Comparison of ENCODE assay signal across 9 cellular contexts in genomic region chr12:116693259-116694227, GRCh38. TPM values are rescaled to one million over a fixed set of nuclear protein-coding genes. Genes with fewer than 3 reads are reported as not detected.
DNase-seq lines count a peak whose midpoint lies in the region; ATAC-seq and TF ChIP-seq lines count a peak whose summit lies in the region.
"Had no signal": no experiment of that assay in that cellular context is flagged by ENCODE, and none has a peak within 500 bp of the region (broad histone marks: within the 10 kb centered on the region; RNA-seq: fewer than 3 reads in every experiment).

No MANE protein-coding gene starts in this region.

- no peak for TF ChIP-seq CTCF in activated B cell treated with CpG ODN at 0.5 μM for 24 hours (IDR thresholded peaks at IDR 0.05)
- TF ChIP-seq CTCF in type B pancreatic cell (conservative IDR thresholded peaks at IDR 0.05) = no peak
- no peak for TF ChIP-seq CTCF in activated CD8-positive, alpha-beta T cell treated with anti-CD3 and anti-CD28 coated beads for 36 hours (IDR thresholded peaks at IDR 0.05)

- H3K9me3 Mint-ChIP-seq in activated B cell treated with CpG ODN at 0.5 μM for 24 hours (no peaks in the 10 kb centered on the region), type B pancreatic cell (no peaks in the 10 kb centered on the region)
- no peaks in the 10 kb centered on the region for H3K9me3 Mint-ChIP-seq in activated CD8-positive, alpha-beta T cell treated with anti-CD3 and anti-CD28 coated beads for 36 hours
- H3K9me3 Mint-ChIP-seq: activated naive CD4-positive, alpha-beta T cell treated with anti-CD3 and anti-CD28 coated beads, Interleukin-2, amount 50 U/mL, for 24 hours had no signal

- ATAC-seq in activated B cell treated with CpG ODN at 0.5 μM for 24 hours (ENCODE audit: low read depth) (peak; percentile 32), left colon (peak; percentile 84), HG02798 (IDR thresholded peaks at IDR 0.05; ENCODE audit: poor library complexity, unreplicated experiment) (no peak), HG03139 (IDR thresholded peaks at IDR 0.05; ENCODE audit: unreplicated experiment) (no peak)
- no peak for ATAC-seq in activated CD8-positive, alpha-beta T cell treated with anti-CD3 and anti-CD28 coated beads for 36 hours

- peaks cover 52% of the 10 kb centered on the region for H3K4me1 Mint-ChIP-seq in activated B cell treated with CpG ODN at 0.5 μM for 24 hours
- H3K4me1 Mint-ChIP-seq in type B pancreatic cell (ENCODE audit: unreplicated experiment) = peaks cover 31% of the 10 kb centered on the region
- H3K4me1 Mint-ChIP-seq in activated CD8-positive, alpha-beta T cell treated with anti-CD3 and anti-CD28 coated beads for 36 hours (ENCODE audit: low read depth) = peaks cover 1% of the 10 kb centered on the region

- POLR2A ChIA-PET in activated B cell treated with CpG ODN at 0.5 μM for 24 hours (lab: Charles Lee) = no interaction called here
- POLR2A ChIA-PET in activated CD8-positive, alpha-beta T cell treated with anti-CD3 and anti-CD28 coated beads for 36 hours (lab: Charles Lee) = no interaction called here

- CTCF ChIA-PET in activated B cell treated with CpG ODN at 0.5 μM for 24 hours (lab: Charles Lee) = interaction anchor here (0.7 to 2.1 kb wide), 3 partner anchors 10 to 208 kb away, joined by 3 to 9 read pairs (median 3); no protein-coding TSS in a partner anchor
- CTCF ChIA-PET in activated CD8-positive, alpha-beta T cell treated with anti-CD3 and anti-CD28 coated beads for 36 hours (lab: Charles Lee) = interaction anchor here (1.0 to 2.5 kb wide), 2 partner anchors 10 kb away, joined by 3 to 9 read pairs; no protein-coding TSS in a partner anchor

- DNase-seq in NCI-H2227 (lab: John Stamatoyannopoulos, UW; ENCODE audit: unreplicated experiment) (peak; percentile 15), NCI-H2227 treated with DMSO at 0.1 percent for 48 hours (lab: John Stamatoyannopoulos, UW) (no peak), activated B cell treated with CpG ODN at 0.5 μM for 24 hours (no peak), left colon (peak; percentile 45 to 70), type B pancreatic cell (ENCODE audit: extremely low spot score, unreplicated experiment) (no peak)
- no peak for DNase-seq in activated CD8-positive, alpha-beta T cell treated with anti-CD3 and anti-CD28 coated beads for 36 hours

- H3K36me3 Mint-ChIP-seq in activated B cell treated with CpG ODN at 0.5 μM for 24 hours (ENCODE audit: low read depth) = no peaks in the 10 kb centered on the region
- H3K36me3 Mint-ChIP-seq in type B pancreatic cell = no peaks in the 10 kb centered on the region
- H3K36me3 Mint-ChIP-seq in activated CD8-positive, alpha-beta T cell treated with anti-CD3 and anti-CD28 coated beads for 36 hours (ENCODE audit: low read depth) = no peaks in the 10 kb centered on the region

- H3K4me3 Mint-ChIP-seq in activated B cell treated with CpG ODN at 0.5 μM for 24 hours = peak overlapping the region; percentile 76
- H3K4me3 Mint-ChIP-seq in type B pancreatic cell = peak overlapping the region; percentile 59
- H3K4me3 Mint-ChIP-seq in activated CD8-positive, alpha-beta T cell treated with anti-CD3 and anti-CD28 coated beads for 36 hours = no peak overlapping the region
- H3K4me3 Mint-ChIP-seq: activated naive CD4-positive, alpha-beta T cell treated with anti-CD3 and anti-CD28 coated beads, Interleukin-2, amount 50 U/mL, for 24 hours had no signal

- intact Hi-C loops in activated B cell treated with CpG ODN at 0.5 μM for 24 hours (cut with micrococcal nuclease) = loop anchor here (2.0 kb wide), 1 partner anchor 15 kb away; no protein-coding TSS in a partner anchor
- intact Hi-C loops in left colon (cut with DNase I, micrococcal nuclease) = no loop called here
- intact Hi-C loops in activated CD8-positive, alpha-beta T cell treated with anti-CD3 and anti-CD28 coated beads for 36 hours (cut with micrococcal nuclease) = no loop called here

- H3K27ac Mint-ChIP-seq in activated B cell treated with CpG ODN at 0.5 μM for 24 hours (no peak overlapping the region), type B pancreatic cell (no peak overlapping the region)
- H3K27ac Mint-ChIP-seq in activated CD8-positive, alpha-beta T cell treated with anti-CD3 and anti-CD28 coated beads for 36 hours = no peak overlapping the region
- H3K27ac Mint-ChIP-seq: activated naive CD4-positive, alpha-beta T cell treated with anti-CD3 and anti-CD28 coated beads, Interleukin-2, amount 50 U/mL, for 24 hours had no signal

- H3K27me3 Mint-ChIP-seq in activated B cell treated with CpG ODN at 0.5 μM for 24 hours (peaks cover 41% of the 10 kb centered on the region), type B pancreatic cell (peaks cover 50% of the 10 kb centered on the region)
- peaks cover 28% of the 10 kb centered on the region for H3K27me3 Mint-ChIP-seq in activated CD8-positive, alpha-beta T cell treated with anti-CD3 and anti-CD28 coated beads for 36 hours

RNA-seq across cellular contexts. Expression of gene SPRING1, which starts 44.3 kb away (rescaled TPM):
- total RNA-seq in activated B cell treated with CpG ODN at 0.5 μM for 24 hours (31.6 and 36.4 TPM in 2 replicates), left colon (10 to 100 TPM; 55.9 to 58.5 TPM), type B pancreatic cell (ENCODE audit: low replicate concordance) (48.6 and 49.6 TPM in 2 replicates)
- total RNA-seq in activated CD8-positive, alpha-beta T cell treated with anti-CD3 and anti-CD28 coated beads for 36 hours = 10 to 100 TPM; 16.0 to 17.2 TPM

RNA-seq across cellular contexts. Expression of gene RNFT2, which starts 44.6 kb away (rescaled TPM):
- total RNA-seq in activated B cell treated with CpG ODN at 0.5 μM for 24 hours = 7.5 and 8.7 TPM in 2 replicates
- 1 to 10 TPM; 2.3 to 2.8 TPM for total RNA-seq in left colon
- 8.7 and 25.0 TPM in 2 replicates for total RNA-seq in type B pancreatic cell (ENCODE audit: low replicate concordance)
- total RNA-seq in activated CD8-positive, alpha-beta T cell treated with anti-CD3 and anti-CD28 coated beads for 36 hours = 10 to 100 TPM; 10.7 to 11.6 TPM

Comparison
In these comparisons a context has a peak if more than half of its experiments do, and no peak if none do; other contexts are left out.
1. DNase-seq: peak in NCI-H2227 (single experiment) and left colon (2 of 2); none in NCI-H2227 treated with DMSO at 0.1 percent for 48 hours (single experiment), activated B cell treated with CpG ODN at 0.5 μM for 24 hours (single experiment), type B pancreatic cell (single experiment) and activated CD8-positive, alpha-beta T cell treated with anti-CD3 and anti-CD28 coated beads for 36 hours (single experiment).
2. ATAC-seq: peak in activated B cell treated with CpG ODN at 0.5 μM for 24 hours (single experiment) and left colon (single experiment); none in HG02798 (single experiment), activated CD8-positive, alpha-beta T cell treated with anti-CD3 and anti-CD28 coated beads for 36 hours (single experiment) and HG03139 (single experiment).